8 cellular contexts compared by ENCODE assay signal in the genomic region with DNA sequence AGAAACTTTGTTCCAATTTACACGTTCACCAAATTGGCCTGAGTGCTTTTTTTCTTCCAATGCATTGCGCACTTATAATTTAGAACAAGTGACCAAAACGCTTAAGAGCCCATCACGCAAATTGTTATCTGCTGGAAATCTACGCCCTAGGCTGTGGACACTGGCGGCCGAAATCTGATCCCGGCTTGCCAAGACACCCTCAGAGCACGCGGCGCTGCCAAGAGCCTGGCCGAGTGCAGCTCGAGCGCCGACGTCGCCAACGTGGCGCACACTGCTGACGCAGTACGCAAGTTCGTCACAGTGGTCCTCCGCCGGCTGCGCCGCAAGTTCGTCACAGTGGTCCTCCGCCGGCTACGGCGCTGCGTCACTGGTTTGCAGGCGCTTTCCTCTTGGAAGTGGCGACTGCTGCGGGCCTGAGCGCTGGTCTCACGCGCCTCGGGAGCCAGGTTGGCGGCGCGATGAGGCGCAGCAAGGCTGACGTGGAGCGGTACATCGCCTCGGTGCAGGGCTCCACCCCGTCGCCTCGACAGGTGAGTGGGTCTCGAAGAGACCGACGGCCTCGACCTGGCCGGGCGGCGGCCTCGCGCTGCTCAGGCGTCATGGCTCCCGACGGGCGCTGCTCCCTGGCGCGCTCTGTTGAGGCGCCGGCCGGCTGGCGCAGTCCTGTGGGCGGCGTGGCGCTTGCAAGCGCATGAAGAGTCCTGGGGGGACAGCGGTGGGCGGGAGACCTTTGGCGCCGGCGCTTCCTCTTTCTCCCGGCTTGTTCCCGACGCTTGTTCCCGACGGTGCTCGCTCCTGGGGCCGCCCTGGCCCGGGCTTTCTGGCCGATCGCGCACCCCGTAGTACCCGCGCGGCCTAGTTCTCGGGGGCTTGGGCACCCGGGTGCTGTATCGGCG. TPM values are rescaled to one million over a fixed set of nuclear protein-coding genes. Genes with fewer than 3 reads are reported as not detected.
DNase-seq lines count a peak whose midpoint lies in the region; ATAC-seq and TF ChIP-seq lines count a peak whose summit lies in the region.

A gene (plus strand): TSS at position 334 of the 896 bp plus-strand sequence. CDS start 125 bp downstream, at position 459.

- H3K27me3 Mint-ChIP-seq in naive B cell: no peaks in the 10 kb centered on the region

- H3K4me1 Mint-ChIP-seq in naive B cell: peaks cover 11 to 28% (median 26%) of the 10 kb centered on the region in 3 donors
- H3K4me1 Mint-ChIP-seq in stimulated activated effector memory CD8-positive, alpha-beta T cell treated with anti-CD3 and anti-CD28 coated beads, Interleukin-12 subunit alpha, Interleukin-12 subunit beta, amount 100 ng/mL, for 72 hours: peaks cover 27% of the 10 kb centered on the region

- no peak for TF ChIP-seq CTCF in LNCaP clone FGC (IDR thresholded peaks at IDR 0.05; ENCODE audit: control insufficient read depth, extremely low read depth, insufficient read depth)

- peak within 1 kb of the TSS; percentile 77 for H3K4me3 ChIP-seq in LNCaP clone FGC (ENCODE audit: low read depth, low read length)

- peak within 1 kb of the TSS; percentile 98 to 100 (median 99) for H3K27ac Mint-ChIP-seq in naive B cell
- peak within 1 kb of the TSS; percentile 98 for H3K27ac Mint-ChIP-seq in stimulated activated effector memory CD8-positive, alpha-beta T cell treated with anti-CD3 and anti-CD28 coated beads, Interleukin-12 subunit alpha, Interleukin-12 subunit beta, amount 100 ng/mL, for 72 hours

- ATAC-seq in naive B cell (ENCODE audit: low read depth in 2 of 2): peak; percentile 92 to 94
- ATAC-seq in stimulated activated effector memory CD8-positive, alpha-beta T cell treated with anti-CD3 and anti-CD28 coated beads, Interleukin-12 subunit alpha, Interleukin-12 subunit beta, amount 100 ng/mL, for 72 hours: peak; percentile 100

- H3K4me3 Mint-ChIP-seq in naive B cell: peak within 1 kb of the TSS; percentile 92 to 98 (median 96)
- H3K4me3 Mint-ChIP-seq in stimulated activated effector memory CD8-positive, alpha-beta T cell treated with anti-CD3 and anti-CD28 coated beads, Interleukin-12 subunit alpha, Interleukin-12 subunit beta, amount 100 ng/mL, for 72 hours: peak within 1 kb of the TSS; percentile 94

- H3K9me3 Mint-ChIP-seq in naive B cell: peaks cover 0 to 3% (median 0%) of the 10 kb centered on the region in 7 donors
- no peaks in the 10 kb centered on the region for H3K9me3 Mint-ChIP-seq in stimulated activated effector memory CD8-positive, alpha-beta T cell treated with anti-CD3 and anti-CD28 coated beads, Interleukin-12 subunit alpha, Interleukin-12 subunit beta, amount 100 ng/mL, for 72 hours

- DNase-seq in EL (peak; percentile 97), H4 (ENCODE audit: low spot score) (peak; percentile 98), LNCaP clone FGC (ENCODE audit: low read depth) (peak; percentile 97), RPMI8226 (peak; percentile 97), fibroblast of gingiva (ENCODE audit: low read depth) (peak; percentile 99), naive B cell (peak; percentile 92)
- peak; percentile 87 to 90 for DNase-seq in activated T-helper 1 cell treated with anti-CD3 and anti-CD28 coated beads, Interleukin-2, amount 50 U/mL, for 16 hours (ENCODE audit: low read depth in 1 of 2, low spot score in 1 of 2)
- DNase-seq in stimulated activated effector memory CD8-positive, alpha-beta T cell treated with anti-CD3 and anti-CD28 coated beads, Interleukin-12 subunit alpha, Interleukin-12 subunit beta, amount 100 ng/mL, for 72 hours (ENCODE audit: low spot score in 2 of 2): peak; percentile 87 to 95

- H3K36me3 Mint-ChIP-seq in naive B cell: no peaks in the 10 kb centered on the region
- H3K36me3 Mint-ChIP-seq in stimulated activated effector memory CD8-positive, alpha-beta T cell treated with anti-CD3 and anti-CD28 coated beads, Interleukin-12 subunit alpha, Interleukin-12 subunit beta, amount 100 ng/mL, for 72 hours: peaks cover 14% of the 10 kb centered on the region

RNA-seq across cellular contexts. Expression of the gene that starts here (rescaled TPM):
- 19.7 and 25.4 TPM in 2 replicates for total RNA-seq in H4 (2014; rRNA removed; shearing (Covaris generic))
- polyA plus RNA-seq in naive B cell (ENCODE audit: low read depth in 6 of 6): 10 to 100 TPM in 4 of 6 donors, 1 to 10 TPM in 2; 2.1 to 16.9 (median 13.6) TPM

Comparison
In these comparisons a context has a peak if more than half of its experiments do, and no peak if none do; other contexts are left out.
1. Peak in every context shown above with its lines: DNase-seq, ATAC-seq and H3K4me3 ChIP-seq.